ENCODE assay signal across 7 cellular contexts in genomic region chr2:42361728-42362298, GRCh38. TPM values are rescaled to one million over a fixed set of nuclear protein-coding genes. Genes with fewer than 3 reads are reported as not detected.
A peak's percentile ranks its signal among the peaks of the same experiment; 100 is the strongest.
DNase-seq lines count a peak whose midpoint lies in the region; ATAC-seq and TF ChIP-seq lines count a peak whose summit lies in the region.

No MANE protein-coding gene starts in this region.

- DNase-seq in WTC11 (ENCODE audit: low spot score) (no peak), hepatocyte (ENCODE audit: low spot score) (no peak), spleen (no peak)
- no peak for DNase-seq in stimulated activated naive CD4-positive, alpha-beta T cell treated with Interleukin-2 at 50 U/mL for 16 hours (lab: John Stamatoyannopoulos, UW)

- H3K27ac ChIP-seq in HEK293 (ENCODE audit: extremely low read depth, low read depth, low read length) = no peak overlapping the region
- H3K27ac ChIP-seq in hepatocyte = peak overlapping the region; percentile 61
- H3K27ac ChIP-seq in spleen = peak overlapping the region; percentile 38 to 98 (median 97)

- whole genome bisulfite sequencing in hepatocyte (ENCODE audit: low lambda C conversion rate, missing lambda C conversion rate) = 20% methylated on average over 6 of the region's 6 CpGs
- WGBS in spleen, 5 donors = 16 to 28% (median 20%) methylated on average over 6 of the region's 6 CpGs

- H3K27me3 ChIP-seq in hepatocyte = no peaks in the 10 kb centered on the region
- no peaks in the 10 kb centered on the region for H3K27me3 ChIP-seq in spleen (replicated peaks in 1 of 7)

- H3K79me2 ChIP-seq in hepatocyte = peaks cover 41% of the 10 kb centered on the region

- peak overlapping the region; percentile 93 for H3K4me3 Mint-ChIP-seq in WTC11

- no peaks in the 10 kb centered on the region for H3K9me3 ChIP-seq in HEK293 (ENCODE audit: control insufficient read depth, insufficient read depth, low read depth, low read length)
- no peaks in the 10 kb centered on the region for H3K9me3 ChIP-seq in hepatocyte (ENCODE audit: low read depth)
- no peaks in the 10 kb centered on the region for H3K9me3 ChIP-seq in spleen

- peaks cover 16% of the 10 kb centered on the region for H4K20me1 ChIP-seq in hepatocyte (ENCODE audit: insufficient read depth, poor library complexity, severe bottlenecking)

- H3K4me1 ChIP-seq in HEK293 (ENCODE audit: control insufficient read depth, insufficient read depth, low read length) (0 out of 2 replicates have a peak, but pooled peaks cover 5% of the 10 kb centered on the region), hepatocyte (ENCODE audit: insufficient read depth) (peaks cover 10% of the 10 kb centered on the region), spleen (peaks cover 14 to 49% (median 39%) of the 10 kb centered on the region in 6 donors)

- peak overlapping the region; percentile 23 for H3K4me3 ChIP-seq in HEK293 (ENCODE audit: low read depth, low read length)
- H3K4me3 ChIP-seq in hepatocyte = peak overlapping the region; percentile 11
- peak overlapping the region; percentile 19 to 97 (median 80) for H3K4me3 ChIP-seq in spleen

- H2AFZ ChIP-seq in hepatocyte = peak overlapping the region; percentile 39

- H3K9me3 Mint-ChIP-seq in WTC11 = no peaks in the 10 kb centered on the region

- intact Hi-C loops in spleen (cut with DNase I; ENCODE audit: low total_unique reads) = no loop called here

- CTCF ChIA-PET in HEK293 (lab: Yijun Ruan, JAX) = interaction anchor here (0.6 to 1.6 kb wide), 4 partner anchors 25 to 265 kb away, joined by 3 to 4 read pairs (median 4); no protein-coding TSS in a partner anchor
- CTCF ChIA-PET in WTC11 (lab: Charles Lee) = interaction anchor here (1.2 kb wide), 1 partner anchor 302 kb away, joined by 3 read pairs; no protein-coding TSS in a partner anchor

- H3K4me2 ChIP-seq in hepatocyte = peak overlapping the region; percentile 80

- peaks cover 24% of the 10 kb centered on the region for H3K4me1 Mint-ChIP-seq in WTC11

- no peaks in the 10 kb centered on the region for H3K36me3 Mint-ChIP-seq in WTC11

- H3K9me2 ChIP-seq in hepatocyte (replicated peaks; ENCODE audit: insufficient read depth) = no peaks in the 10 kb centered on the region

- H3K27ac Mint-ChIP-seq in WTC11 = peak overlapping the region; percentile 94

- no peaks in the 10 kb centered on the region for H3K36me3 ChIP-seq in HEK293 (ENCODE audit: control insufficient read depth in 2 of 2, insufficient read depth in 1 of 2, low read length in 2 of 2)
- H3K36me3 ChIP-seq in hepatocyte (replicated peaks; ENCODE audit: insufficient read depth, low read depth) = no peaks in the 10 kb centered on the region
- H3K36me3 ChIP-seq in spleen = no peaks in the 10 kb centered on the region

- no peak for TF ChIP-seq POLR2A in spleen (IDR thresholded peaks at IDR 0.05)

- TF ChIP-seq CTCF in HEK293 (tag by site-specific recombination; IDR thresholded peaks at IDR 0.05) (no peak), WTC11 (IDR thresholded peaks at IDR 0.05) (no peak), hepatocyte (IDR thresholded peaks at IDR 0.05; ENCODE audit: poor library complexity) (no peak), spleen (IDR thresholded peaks at IDR 0.05 in 8 of 11, conservative IDR thresholded peaks at IDR 0.05 in 3 of 11) (no peak)

- ATAC-seq in WTC11 (no peak), GM18502 (IDR thresholded peaks at IDR 0.05; ENCODE audit: poor library complexity, unreplicated experiment) (no peak), HG02981 (IDR thresholded peaks at IDR 0.05; ENCODE audit: unreplicated experiment) (no peak)

- POLR2A ChIA-PET in HEK293 (lab: Yijun Ruan, JAX) (no interaction called here), WTC11 (lab: Charles Lee) (no interaction called here)

- H3K27me3 Mint-ChIP-seq in WTC11 (ENCODE audit: low read depth) = no peaks in the 10 kb centered on the region

TF ChIP-seq in HEK293, 187 proteins besides CTCF, POLR2A, EP300 and RAD21:
- TF ChIP-seq ZNF639 (tag by site-specific recombination; IDR thresholded peaks at IDR 0.05) = no peak
- TF ChIP-seq WT1 (tag by site-specific recombination; IDR thresholded peaks at IDR 0.05) = no peak
- TF ChIP-seq OSR2 (tag by site-specific recombination; IDR thresholded peaks at IDR 0.05) = no peak
- TF ChIP-seq YY1 (tag by site-specific recombination; IDR thresholded peaks at IDR 0.05) = no peak
- TF ChIP-seq ZBTB49 (tag by site-specific recombination; IDR thresholded peaks at IDR 0.05; ENCODE audit: low read depth) = no peak
- TF ChIP-seq ZNF174 (tag by site-specific recombination; IDR thresholded peaks at IDR 0.05) = no peak

TF ChIP-seq in WTC11, 78 proteins besides CTCF, POLR2A, EP300 and RAD21:
- TF ChIP-seq ZNF423 (CRISPR knock-in tag; IDR thresholded peaks at IDR 0.05) (no peak), FOXJ3 (CRISPR knock-in tag; IDR thresholded peaks at IDR 0.05; ENCODE audit: borderline replicate concordance) (no peak), ZNF219 (CRISPR knock-in tag; IDR thresholded peaks at IDR 0.05; ENCODE audit: borderline replicate concordance) (no peak), IRF1 (CRISPR knock-in tag; IDR thresholded peaks at IDR 0.05) (no peak), ZNF263 (CRISPR knock-in tag; IDR thresholded peaks at IDR 0.05; ENCODE audit: low read depth) (no peak), ATF1 (CRISPR knock-in tag; IDR thresholded peaks at IDR 0.05) (no peak), ERG (CRISPR knock-in tag; IDR thresholded peaks at IDR 0.05) (no peak), CDX4 (CRISPR knock-in tag; IDR thresholded peaks at IDR 0.05; ENCODE audit: borderline replicate concordance) (no peak), TCF7 (CRISPR knock-in tag; IDR thresholded peaks at IDR 0.05; ENCODE audit: low read depth) (no peak), ETV6 (CRISPR knock-in tag; IDR thresholded peaks at IDR 0.05) (no peak), JAZF1 (CRISPR knock-in tag; IDR thresholded peaks at IDR 0.05) (no peak), TEAD1 (CRISPR knock-in tag; IDR thresholded peaks at IDR 0.05) (no peak), SOX15 (CRISPR knock-in tag; IDR thresholded peaks at IDR 0.05) (no peak), ZNF281 (CRISPR knock-in tag; IDR thresholded peaks at IDR 0.05) (no peak), GABPB1 (CRISPR knock-in tag; IDR thresholded peaks at IDR 0.05) (no peak), TP53 (CRISPR knock-in tag; IDR thresholded peaks at IDR 0.05) (no peak), ZNF671 (CRISPR knock-in tag; IDR thresholded peaks at IDR 0.05) (no peak), RELA (CRISPR knock-in tag; IDR thresholded peaks at IDR 0.05; ENCODE audit: borderline replicate concordance) (no peak)

RNA-seq across cellular contexts. Expression of gene COX7A2L, which starts 0.8 kb away (rescaled TPM):
- total RNA-seq in WTC11 (2021) (99.5 to 114 TPM (median 108 TPM) in 3 replicates), hepatocyte (247 and 252 TPM in 2 replicates), spleen (100 to 1,000 TPM in 3 of 7 donors, 10 to 100 TPM in 4; 63.3 to 118 (median 74.0) TPM)
- polyA plus RNA-seq in hepatocyte (130 and 134 TPM in 2 replicates), spleen (100 to 1,000 TPM in 2 of 3 donors, 10 to 100 TPM in 1; 98.3 to 144 (median 118) TPM)

Comparison
In these comparisons a context has a peak if more than half of its experiments do, and no peak if none do; other contexts are left out.
1. H3K4me3 ChIP-seq: peak in every context shown above with its lines; median percentile 80 in spleen; 23 in HEK293; 11 in hepatocyte.